8 cellular contexts compared by ENCODE assay signal in genomic region chrX:47513697-47514085, GRCh38. TPM values are rescaled to one million over a fixed set of nuclear protein-coding genes. Genes with fewer than 3 reads are reported as not detected.
DNase-seq lines count a peak whose midpoint lies in the region; ATAC-seq and TF ChIP-seq lines count a peak whose summit lies in the region.

No MANE protein-coding gene starts in this region.

- H2AK5ac ChIP-seq in neuronal stem cell (ENCODE audit: low read depth, low read length) = no peak overlapping the region

- ATAC-seq in GM18517 (IDR thresholded peaks at IDR 0.05; ENCODE audit: unreplicated experiment) = no peak

- H3K4me1 ChIP-seq in neuronal stem cell (ENCODE audit: control insufficient read depth in 2 of 2, insufficient read depth in 1 of 2, low read depth in 1 of 2, low read length in 2 of 2) = peaks cover 1 to 2% of the 10 kb centered on the region in 2 donors

- H3K9me3 Mint-ChIP-seq in Calu3 (ENCODE audit: low read depth, unreplicated experiment) = no peaks in the 10 kb centered on the region

- H2BK12ac ChIP-seq in neuronal stem cell (ENCODE audit: low read length) = no peak overlapping the region

- H3K36me3 ChIP-seq in neuronal stem cell (replicated peaks in 1 of 2; ENCODE audit: control insufficient read depth in 2 of 2, insufficient read depth in 2 of 2, low read length in 2 of 2) = no peaks in the 10 kb centered on the region

- no peak overlapping the region for H3K4me2 ChIP-seq in neuronal stem cell (ENCODE audit: insufficient read depth, low read length, poor library complexity, severe bottlenecking)

- H3K14ac ChIP-seq in neuronal stem cell (ENCODE audit: low read length) = no peak overlapping the region

- intact Hi-C loops in Calu3 (cut with micrococcal nuclease; ENCODE audit: unreplicated experiment) (no loop called here), dorsolateral prefrontal cortex (cut with DNase I) (no loop called here)

- no peak overlapping the region for H4K91ac ChIP-seq in neuronal stem cell (ENCODE audit: low read depth, low read length, poor library complexity)

- WGBS in neuronal stem cell (ENCODE audit: extremely low coverage in 2 of 2, insufficient read length in 2 of 2, insufficient replicate concordance in 1 of 2), 2 donors = no CpG with 5 or more reads among the region's 6 CpGs

- CTCF ChIA-PET in Calu3 (lab: Charles Lee) = no interaction called here

- no peaks in the 10 kb centered on the region for H3K9me3 ChIP-seq in neuronal stem cell (replicated peaks in 1 of 2; ENCODE audit: control insufficient read depth in 2 of 2, insufficient read depth in 1 of 2, low read depth in 1 of 2, low read length in 2 of 2)

- peaks cover 14% of the 10 kb centered on the region for H3K27me3 Mint-ChIP-seq in Calu3 (ENCODE audit: unreplicated experiment)

- peaks cover 0 to 50% (median 10%) of the 10 kb centered on the region in 45 donors for H3K27me3 ChIP-seq in dorsolateral prefrontal cortex
- H3K27me3 ChIP-seq in neuronal stem cell (ENCODE audit: control insufficient read depth in 3 of 3, insufficient read depth in 3 of 3, low read depth in 1 of 3, low read length in 3 of 3) = peaks cover 0 to 2% (median 0%) of the 10 kb centered on the region in 3 experiments

- peaks cover 28% of the 10 kb centered on the region for H3K4me1 Mint-ChIP-seq in Calu3 (ENCODE audit: low read depth, unreplicated experiment)

- H3K23ac ChIP-seq in neuronal stem cell (ENCODE audit: low read depth, low read length, poor library complexity) = no peak overlapping the region

- no peak for DNase-seq in Calu3
- DNase-seq in NCI-H2227 (lab: John Stamatoyannopoulos, UW; ENCODE audit: unreplicated experiment) = peak; percentile 45
- DNase-seq in dorsolateral prefrontal cortex = no peak
- no peak for DNase-seq in neuronal stem cell (ENCODE audit: low spot score)
- DNase-seq in activated gamma-delta T cell treated with Interleukin-2 at 50 U/mL for 16 hours = no peak
- no peak for DNase-seq in COLO668 (lab: John Stamatoyannopoulos, UW; ENCODE audit: unreplicated experiment)
- no peak for DNase-seq in AG08396 (ENCODE audit: low spot score)

- H2AFZ ChIP-seq in neuronal stem cell (ENCODE audit: low read length) = peak overlapping the region; percentile 58

- no peak overlapping the region for H2BK5ac ChIP-seq in neuronal stem cell (ENCODE audit: low read length)

- TF ChIP-seq CTCF in Calu3 (IDR thresholded peaks at IDR 0.05; ENCODE audit: unreplicated experiment) (no peak), dorsolateral prefrontal cortex (IDR thresholded peaks at IDR 0.05 in 54 of 56, conservative IDR thresholded peaks at IDR 0.05 in 2 of 56; ENCODE audit: low read depth in 1 of 56, partially characterized antibody in 56 of 56) (no peak)

- no peak overlapping the region for H2BK120ac ChIP-seq in neuronal stem cell (ENCODE audit: low read depth, low read length)

- peak overlapping the region; percentile 69 for H3K4me3 Mint-ChIP-seq in Calu3 (ENCODE audit: low read depth, unreplicated experiment)

- H2BK15ac ChIP-seq in neuronal stem cell (ENCODE audit: low read length) = no peak overlapping the region

- no TSS peak for BruUV-seq in Calu3 (replicated peaks; lab: Mats Ljungman, UMichigan)

- peak overlapping the region; percentile 17 for H3K27ac Mint-ChIP-seq in Calu3 (ENCODE audit: unreplicated experiment)

- no peak overlapping the region for H3K9ac ChIP-seq in neuronal stem cell (ENCODE audit: low read depth, low read length, poor library complexity)

- H3K4ac ChIP-seq in neuronal stem cell (ENCODE audit: low read length) = no peak overlapping the region

- peaks cover 8% of the 10 kb centered on the region for H3K36me3 Mint-ChIP-seq in Calu3 (ENCODE audit: insufficient read depth, unreplicated experiment)

- no peak overlapping the region for H4K8ac ChIP-seq in neuronal stem cell (ENCODE audit: low read depth, low read length)

- no peak overlapping the region for H3K18ac ChIP-seq in neuronal stem cell (ENCODE audit: low read length)

- H3K27ac ChIP-seq in dorsolateral prefrontal cortex = peak overlapping the region in 5 of 59 donors; percentile 3 to 60 (median 18)
- H3K27ac ChIP-seq in neuronal stem cell (replicated peaks; ENCODE audit: low read length) = no peak overlapping the region

- H3K79me1 ChIP-seq in neuronal stem cell (ENCODE audit: low read depth, low read length) = no peaks in the 10 kb centered on the region

- peak overlapping the region in 55 of 59 donors; percentile 10 to 61 (median 42) for H3K4me3 ChIP-seq in dorsolateral prefrontal cortex
- H3K4me3 ChIP-seq in neuronal stem cell (ENCODE audit: low read length in 2 of 2) = peak overlapping the region; percentile 45 to 69

RNA-seq across cellular contexts. Expression of gene ZNF41, which starts 30.7 kb away (rescaled TPM):
- 10.8 and 12.2 TPM in 2 replicates for total RNA-seq in Calu3 (2022)
- 10 to 100 TPM in 117 of 120 experiments, 1 to 10 TPM in 3; 9.2 to 19.2 (median 13.6) TPM for total RNA-seq in dorsolateral prefrontal cortex
- polyA plus RNA-seq in neuronal stem cell (2013, experiment 1 of 2) = 3.2 TPM
- 2.8 TPM for polyA plus RNA-seq in neuronal stem cell (2013, experiment 2 of 2)

RNA-seq across cellular contexts. Expression of gene ARAF, which starts 47.3 kb away (rescaled TPM):
- 79.2 and 84.4 TPM in 2 replicates for total RNA-seq in Calu3 (2022)
- 10 to 100 TPM; 19.3 to 46.5 (median 30.2) TPM for total RNA-seq in dorsolateral prefrontal cortex
- 48.0 TPM for polyA plus RNA-seq in neuronal stem cell (2013, experiment 1 of 2)
- 47.8 TPM for polyA plus RNA-seq in neuronal stem cell (2013, experiment 2 of 2)
